8 cellular contexts compared by ENCODE assay signal in genomic region chr12:8890313-8891084, GRCh38. TPM values are rescaled to one million over a fixed set of nuclear protein-coding genes. Genes with fewer than 3 reads are reported as not detected.
DNase-seq lines count a peak whose midpoint lies in the region; ATAC-seq and TF ChIP-seq lines count a peak whose summit lies in the region.

No MANE protein-coding gene starts in this region.

- TF ChIP-seq POLR2A in esophagus muscularis mucosa (IDR thresholded peaks at IDR 0.05; ENCODE audit: low read depth), result no peak

- H3K4me2 ChIP-seq in BLaER1, result peak overlapping the region; percentile 66

- H4K20me1 ChIP-seq in BLaER1, result no peaks in the 10 kb centered on the region

- H3K4me3 Mint-ChIP-seq in naive thymus-derived CD4-positive, alpha-beta T cell, result peak overlapping the region; percentile 77 to 100 (median 90)

- H3K27ac Mint-ChIP-seq in naive thymus-derived CD4-positive, alpha-beta T cell, result peak overlapping the region in 8 of 9 donors; percentile 8 to 92 (median 80)

- H3K9ac ChIP-seq in BLaER1, result peak overlapping the region; percentile 70
- H3K9ac ChIP-seq in stomach smooth muscle (ENCODE audit: low read length in 2 of 2), result peak overlapping the region; percentile 8 to 69

- POLR2A ChIA-PET in naive thymus-derived CD4-positive, alpha-beta T cell (lab: Charles Lee), result interaction anchor here (1.3 to 1.5 kb wide), 3 partner anchors 59 to 193 kb away, joined by 3 read pairs; partner anchors contain the start of genes M6PR and RIMKLB

- intact Hi-C loops in esophagus muscularis mucosa (cut with DNase I), result loop anchor here (5.0 kb wide), 1 partner anchor 208 kb away; no protein-coding TSS in a partner anchor
- intact Hi-C loops in naive thymus-derived CD4-positive, alpha-beta T cell (cut with micrococcal nuclease), result loop anchor here (1.0 to 5.0 kb wide), 9 partner anchors 24 to 346 kb away; partner anchors contain the start of genes PHC1 (in 1 of the 2) and RIMKLB (in 1 of the 2)

- no peaks in the 10 kb centered on the region for H3K36me3 ChIP-seq in BLaER1
- H3K36me3 ChIP-seq in esophagus muscularis mucosa, result no peaks in the 10 kb centered on the region
- H3K36me3 ChIP-seq in naive thymus-derived CD4-positive, alpha-beta T cell (ENCODE audit: control insufficient read depth in 2 of 3, insufficient read depth in 3 of 3, low read length in 3 of 3), result no peaks in the 10 kb centered on the region
- no peaks in the 10 kb centered on the region for H3K36me3 ChIP-seq in stomach smooth muscle (ENCODE audit: control insufficient read depth in 2 of 2, insufficient read depth in 2 of 2, low read length in 2 of 2)

- peak; percentile 83 to 93 (median 88) for TF ChIP-seq CTCF in esophagus muscularis mucosa (IDR thresholded peaks at IDR 0.05)

- peak; percentile 58 for ATAC-seq in GM19395 (IDR thresholded peaks at IDR 0.05; ENCODE audit: unreplicated experiment)
- ATAC-seq in naive thymus-derived CD4-positive, alpha-beta T cell, result peak; percentile 91
- ATAC-seq in GM19328 (IDR thresholded peaks at IDR 0.05; ENCODE audit: unreplicated experiment), result no peak

- CTCF ChIA-PET in naive thymus-derived CD4-positive, alpha-beta T cell (lab: Charles Lee), result interaction anchor here (0.6 to 4.4 kb wide), 27 partner anchors 15 to 346 kb away, joined by 3 to 24 read pairs (median 4); partner anchors contain the start of gene M6PR

- peaks cover 0 to 4% (median 0%) of the 10 kb centered on the region in 5 donors for H3K36me3 Mint-ChIP-seq in naive thymus-derived CD4-positive, alpha-beta T cell

- no peak overlapping the region; the same call in 1 of the 2 replicates for H3K27ac ChIP-seq in BLaER1
- peak overlapping the region in 2 of 4 donors; percentile 26 to 50 for H3K27ac ChIP-seq in esophagus muscularis mucosa (replicated peaks in 1 of 4)
- H3K27ac ChIP-seq in naive thymus-derived CD4-positive, alpha-beta T cell (ENCODE audit: low read depth, low read length), result peak overlapping the region; percentile 59
- H3K27ac ChIP-seq in stomach smooth muscle (ENCODE audit: low read length), result no peak overlapping the region

- 33% methylated on average over 14 of the region's 14 CpGs for WGBS in esophagus muscularis mucosa

- peaks cover 0 to 27% (median 0%) of the 10 kb centered on the region in 5 donors for H3K27me3 Mint-ChIP-seq in naive thymus-derived CD4-positive, alpha-beta T cell

- H3K9me3 ChIP-seq in BLaER1 (peaks cover 8% of the 10 kb centered on the region; the same call in 1 of the 2 replicates), esophagus muscularis mucosa (no peaks in the 10 kb centered on the region), stomach smooth muscle (ENCODE audit: control insufficient read depth in 2 of 2, low read length in 2 of 2) (no peaks in the 10 kb centered on the region)
- H3K9me3 ChIP-seq in naive thymus-derived CD4-positive, alpha-beta T cell (ENCODE audit: control insufficient read depth in 2 of 3, low read length in 3 of 3), result no peaks in the 10 kb centered on the region

- DNase-seq in NCI-H526 (lab: John Stamatoyannopoulos, UW), result peak; percentile 10 to 67
- peak; percentile 38 for DNase-seq in activated T-cell treated with anti-CD3 and anti-CD28 coated beads for 1 hour (ENCODE audit: low read depth)
- DNase-seq in esophagus muscularis mucosa (ENCODE audit: extremely low spot score), result peak; percentile 92
- DNase-seq in naive thymus-derived CD4-positive, alpha-beta T cell, result peak; percentile 29 to 78 (median 61)

- H3K27me3 ChIP-seq in BLaER1 (no peaks in the 10 kb centered on the region), esophagus muscularis mucosa (no peaks in the 10 kb centered on the region), stomach smooth muscle (ENCODE audit: control insufficient read depth in 1 of 2, insufficient read depth in 2 of 2, low read length in 2 of 2) (no peaks in the 10 kb centered on the region)
- H3K27me3 ChIP-seq in naive thymus-derived CD4-positive, alpha-beta T cell (ENCODE audit: control insufficient read depth in 2 of 2, insufficient read depth in 2 of 2, low read length in 2 of 2), result no peaks in the 10 kb centered on the region

- no peaks in the 10 kb centered on the region for H3K9me3 Mint-ChIP-seq in naive thymus-derived CD4-positive, alpha-beta T cell

- H3K4me3 ChIP-seq in BLaER1, result peak overlapping the region; percentile 62
- peak overlapping the region; percentile 43 to 63 (median 55) for H3K4me3 ChIP-seq in esophagus muscularis mucosa
- peak overlapping the region; percentile 71 for H3K4me3 ChIP-seq in naive thymus-derived CD4-positive, alpha-beta T cell (ENCODE audit: low read length)
- peak overlapping the region; percentile 81 to 95 for H3K4me3 ChIP-seq in stomach smooth muscle (ENCODE audit: low read length in 2 of 2)

- peaks cover 0 to 12% (median 5%) of the 10 kb centered on the region in 7 donors for H3K4me1 Mint-ChIP-seq in naive thymus-derived CD4-positive, alpha-beta T cell

- no peak for TF ChIP-seq EP300 in esophagus muscularis mucosa (IDR thresholded peaks at IDR 0.05)

- no peaks in the 10 kb centered on the region for H3K4me1 ChIP-seq in BLaER1
- H3K4me1 ChIP-seq in esophagus muscularis mucosa, result peaks cover 0 to 3% (median 0%) of the 10 kb centered on the region in 4 donors
- H3K4me1 ChIP-seq in naive thymus-derived CD4-positive, alpha-beta T cell (ENCODE audit: control insufficient read depth in 2 of 2, insufficient read depth in 2 of 2, low read length in 2 of 2), result no peaks in the 10 kb centered on the region
- H3K4me1 ChIP-seq in stomach smooth muscle (ENCODE audit: control insufficient read depth, insufficient read depth, low read length), result no peaks in the 10 kb centered on the region

RNA-seq across cellular contexts. Expression of gene PHC1, which starts 23.8 kb away (rescaled TPM):
- 10 to 100 TPM; 33.2 to 51.6 (median 43.7) TPM for total RNA-seq in esophagus muscularis mucosa
- total RNA-seq in naive thymus-derived CD4-positive, alpha-beta T cell, result 10 to 100 TPM; 15.4 to 55.0 (median 45.6) TPM
- 10 to 100 TPM; 19.5 to 23.6 TPM for polyA plus RNA-seq in naive thymus-derived CD4-positive, alpha-beta T cell

RNA-seq across cellular contexts. Expression of gene M6PR, which starts 58.9 kb away (rescaled TPM):
- total RNA-seq in esophagus muscularis mucosa, result 10 to 100 TPM; 72.0 to 96.3 (median 88.5) TPM
- 100 to 1,000 TPM; 123 to 195 (median 176) TPM for total RNA-seq in naive thymus-derived CD4-positive, alpha-beta T cell
- polyA plus RNA-seq in naive thymus-derived CD4-positive, alpha-beta T cell, result 100 to 1,000 TPM; 239 to 248 TPM

Comparison
In these comparisons a context has a peak if more than half of its experiments do, and no peak if none do; other contexts are left out.
1. DNase-seq: peak in every context shown above with its lines; median percentile 92 in esophagus muscularis mucosa; 61 in naive thymus-derived CD4-positive, alpha-beta T cell; 38 in NCI-H526; 38 in activated T-cell treated with anti-CD3 and anti-CD28 coated beads for 1 hour.